ENCODE assay signal across 8 cellular contexts in genomic region chr7:99372275-99373085, GRCh38. TPM values are rescaled to one million over a fixed set of nuclear protein-coding genes. Genes with fewer than 3 reads are reported as not detected.
DNase-seq lines count a peak whose midpoint lies in the region; ATAC-seq and TF ChIP-seq lines count a peak whose summit lies in the region.

No MANE protein-coding gene starts in this region.

- H3K36me3 ChIP-seq in mucosa of rectum (ENCODE audit: control insufficient read depth in 2 of 2, insufficient read depth in 2 of 2, low read length in 2 of 2) (peaks cover 0 to 4% of the 10 kb centered on the region in 2 donors), gastrocnemius medialis (peaks cover 0 to 3% of the 10 kb centered on the region in 2 donors)

- H3K9me3 ChIP-seq in mucosa of rectum (ENCODE audit: control insufficient read depth in 2 of 2, low read length in 2 of 2) (no peaks in the 10 kb centered on the region), gastrocnemius medialis (no peaks in the 10 kb centered on the region)

- H3K4me1 ChIP-seq in mucosa of rectum (ENCODE audit: control insufficient read depth in 2 of 2, insufficient read depth in 2 of 2, low read length in 2 of 2), result peaks cover 11 to 15% of the 10 kb centered on the region in 2 donors
- H3K4me1 ChIP-seq in gastrocnemius medialis, result peaks cover 0 to 9% of the 10 kb centered on the region in 2 donors

- H3K9me3 Mint-ChIP-seq in chondrocyte (ENCODE audit: low read depth), result no peaks in the 10 kb centered on the region

- no peaks in the 10 kb centered on the region for H3K27me3 ChIP-seq in mucosa of rectum (ENCODE audit: control insufficient read depth in 2 of 2, insufficient read depth in 2 of 2, low read length in 2 of 2)
- no peaks in the 10 kb centered on the region for H3K27me3 ChIP-seq in gastrocnemius medialis

- H3K27ac Mint-ChIP-seq in chondrocyte (ENCODE audit: unreplicated experiment), result peak overlapping the region; percentile 87

- in situ Hi-C loops in gastrocnemius medialis (cut with MboI; ENCODE audit: low sequenced_read_pairs in 4 of 4), result no loop called here

- peak overlapping the region in 1 of 2 donors; percentile 17 for H3K9ac ChIP-seq in mucosa of rectum (ENCODE audit: low read depth in 1 of 2, low read length in 2 of 2)

- TF ChIP-seq POLR2A in gastrocnemius medialis (IDR thresholded peaks at IDR 0.05), result no peak

- H3K27ac ChIP-seq in mucosa of rectum (ENCODE audit: low read depth in 2 of 2, low read length in 2 of 2), result peak overlapping the region in 1 of 2 donors; percentile 40
- peak overlapping the region in 1 of 4 donors; percentile 8 for H3K27ac ChIP-seq in gastrocnemius medialis

- ATAC-seq in gastrocnemius medialis (no peak), GM18870 (IDR thresholded peaks at IDR 0.05; ENCODE audit: unreplicated experiment) (no peak)

- H3K27me3 Mint-ChIP-seq in chondrocyte (ENCODE audit: low read depth), result no peaks in the 10 kb centered on the region

- no peak for TF ChIP-seq CTCF in chondrocyte (IDR thresholded peaks at IDR 0.05)
- TF ChIP-seq CTCF in gastrocnemius medialis (IDR thresholded peaks at IDR 0.05 in 4 of 5, conservative IDR thresholded peaks at IDR 0.05 in 1 of 5), result no peak

- peak; percentile 62 for DNase-seq in AG08395 (ENCODE audit: low spot score)
- peak; percentile 85 for DNase-seq in HT-29 (ENCODE audit: low spot score)
- DNase-seq in chondrocyte (ENCODE audit: low spot score), result no peak
- DNase-seq in gastrocnemius medialis, result no peak
- DNase-seq in ecto neural progenitor cell (ENCODE audit: low spot score), result no peak
- no peak for DNase-seq in AG20443 (ENCODE audit: low spot score)

- peaks cover 36% of the 10 kb centered on the region for H3K4me1 Mint-ChIP-seq in chondrocyte (ENCODE audit: low read depth)

- H3K36me3 Mint-ChIP-seq in chondrocyte (ENCODE audit: low read depth), result no peaks in the 10 kb centered on the region

- H3K4me3 Mint-ChIP-seq in chondrocyte (ENCODE audit: unreplicated experiment), result peak overlapping the region; percentile 43

- intact Hi-C loops in gastrocnemius medialis (cut with DNase I; ENCODE audit: low total_unique reads), result no loop called here

- H3K4me3 ChIP-seq in mucosa of rectum (ENCODE audit: low read length in 2 of 2) (peak overlapping the region; percentile 4 to 57), gastrocnemius medialis (no peak overlapping the region)

RNA-seq across cellular contexts. Expression of gene ARPC1B, which starts 2.0 kb away (rescaled TPM):
- 987 and 1,117 TPM in 2 replicates for total RNA-seq in HT-29 (2014; rRNA removed; shearing (Covaris generic))
- 120 to 134 TPM (median 130 TPM) in 3 replicates for total RNA-seq in chondrocyte
- total RNA-seq in gastrocnemius medialis, result 10 to 100 TPM; 24.7 to 38.7 (median 30.8) TPM

RNA-seq across cellular contexts. Expression of gene PDAP1, which starts 35.9 kb away (rescaled TPM):
- 51.2 and 57.8 TPM in 2 replicates for total RNA-seq in HT-29 (2014; rRNA removed; shearing (Covaris generic))
- total RNA-seq in chondrocyte (91.2 to 101 TPM (median 92.2 TPM) in 3 replicates), gastrocnemius medialis (100 to 1,000 TPM in 3 of 4 donors, 10 to 100 TPM in 1; 81.7 to 258 (median 198) TPM)

RNA-seq across cellular contexts. Expression of gene BUD31, which starts 36.3 kb away (rescaled TPM):
- 120 and 130 TPM in 2 replicates for total RNA-seq in HT-29 (2014; rRNA removed; shearing (Covaris generic))
- total RNA-seq in chondrocyte (88.3 to 120 TPM (median 108 TPM) in 3 replicates), gastrocnemius medialis (10 to 100 TPM; 23.3 to 46.8 (median 28.0) TPM)

RNA-seq across cellular contexts. Expression of gene ARPC1A, which starts 46.8 kb away (rescaled TPM):
- total RNA-seq in HT-29 (2014; rRNA removed; shearing (Covaris generic)), result 120 and 151 TPM in 2 replicates
- total RNA-seq in chondrocyte (103 to 110 TPM (median 104 TPM) in 3 replicates), gastrocnemius medialis (10 to 100 TPM; 37.0 to 58.8 (median 44.1) TPM)

Comparison
In these comparisons a context has a peak if more than half of its experiments do, and no peak if none do; other contexts are left out.
1. DNase-seq: peak in AG08395 (single experiment) and HT-29 (single experiment); none in chondrocyte (single experiment), gastrocnemius medialis (0 of 2), ecto neural progenitor cell (single experiment) and AG20443 (single experiment).
2. H3K4me3 ChIP-seq: peak in mucosa of rectum (2 of 2); none in gastrocnemius medialis (0 of 4).